Comparison of ENCODE assay signal across 21 cellular contexts in the genomic region with DNA sequence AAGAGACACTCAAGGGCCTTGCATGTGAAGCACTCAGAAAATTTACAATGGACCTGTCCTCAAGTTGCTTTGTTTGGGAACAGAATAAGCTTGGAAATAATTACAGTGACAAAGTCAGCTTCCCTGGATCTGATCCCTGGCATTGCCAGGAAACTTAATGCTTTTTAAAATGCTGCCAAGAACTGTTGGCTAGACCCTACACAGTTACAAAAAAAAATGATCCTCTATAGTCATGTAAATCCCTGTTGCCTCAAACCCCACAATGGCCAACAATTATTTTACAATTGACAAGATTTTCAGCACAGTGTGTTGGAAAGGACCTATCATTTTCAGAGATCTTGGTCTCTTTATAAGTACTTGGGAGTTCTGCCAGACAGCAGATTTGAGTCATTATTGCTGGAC.
A peak's percentile ranks its signal among the peaks of the same experiment; 100 is the strongest.
DNase-seq lines count a peak whose midpoint lies in the region; ATAC-seq and TF ChIP-seq lines count a peak whose summit lies in the region.
"Had no signal": no experiment of that assay in that cellular context is flagged by ENCODE, and none has a peak within 500 bp of the region (broad histone marks: within the 10 kb centered on the region; RNA-seq: fewer than 3 reads in every experiment).

No MANE protein-coding gene starts in this region.

- no peaks in the 10 kb centered on the region for H3K36me3 ChIP-seq in CD8-positive, alpha-beta T cell (ENCODE audit: insufficient read depth, low read length)
- H3K36me3 ChIP-seq: pancreas had no signal

- H3K9me3 ChIP-seq in CD8-positive, alpha-beta T cell (ENCODE audit: low read length) = no peaks in the 10 kb centered on the region
- H3K9me3 ChIP-seq: pancreas had no signal

- H3K4me3 ChIP-seq in fibroblast of pulmonary artery (replicated peaks; ENCODE audit: low read depth, low read length) = no peak overlapping the region
- no peak overlapping the region for H3K4me3 ChIP-seq in CD8-positive, alpha-beta T cell (ENCODE audit: low read depth, low read length)
- H3K4me3 ChIP-seq: pancreas had no signal

- H3K27me3 Mint-ChIP-seq in CD8-positive, alpha-beta T cell (ENCODE audit: low read depth) = no peaks in the 10 kb centered on the region
- H3K27me3 Mint-ChIP-seq: activated CD4-positive, alpha-beta memory T cell treated with anti-CD3 and anti-CD28 coated beads, Interleukin-2, amount 10 ng/mL, durations not matched to agents 7 days and 5 days; central memory CD8-positive, alpha-beta T cell; stimulated activated naive CD8-positive, alpha-beta T cell treated with anti-CD3 and anti-CD28 coated beads, Interleukin-15, Interleukin-2, amounts not matched to agents 100 ng/mL and 50 ng/mL, for 24 hours had no signal

- CTCF ChIA-PET in CD8-positive, alpha-beta T cell (lab: Charles Lee) = no interaction called here

- H3K27me3 ChIP-seq in CD8-positive, alpha-beta T cell (ENCODE audit: insufficient read depth, low read length) = no peaks in the 10 kb centered on the region
- H3K27me3 ChIP-seq: pancreas had no signal

- H3K9me3 Mint-ChIP-seq in CD8-positive, alpha-beta T cell = no peaks in the 10 kb centered on the region
- H3K9me3 Mint-ChIP-seq: activated CD4-positive, alpha-beta memory T cell treated with anti-CD3 and anti-CD28 coated beads, Interleukin-2, amount 10 ng/mL, durations not matched to agents 7 days and 5 days; activated naive CD8-positive, alpha-beta T cell treated with anti-CD3 and anti-CD28 coated beads, Interleukin-2, amount 10 ng/mL, durations not matched to agents 7 days and 5 days; activated T-cell treated with anti-CD3 and anti-CD28 coated beads, Interleukin-2, amount 50 U/mL, for 72 hours; stimulated activated naive CD8-positive, alpha-beta T cell treated with anti-CD3 and anti-CD28 coated beads, Interleukin-15, Interleukin-2, amounts not matched to agents 100 ng/mL and 50 ng/mL, for 24 hours had no signal

- no peak overlapping the region for H3K4me3 Mint-ChIP-seq in CD8-positive, alpha-beta T cell
- H3K4me3 Mint-ChIP-seq: activated CD4-positive, alpha-beta memory T cell treated with anti-CD3 and anti-CD28 coated beads, Interleukin-2, amount 10 ng/mL, durations not matched to agents 7 days and 5 days; activated naive CD8-positive, alpha-beta T cell treated with anti-CD3 and anti-CD28 coated beads, Interleukin-2, amount 10 ng/mL, durations not matched to agents 7 days and 5 days; activated T-cell treated with anti-CD3 and anti-CD28 coated beads, Interleukin-2, amount 50 U/mL, for 72 hours; central memory CD8-positive, alpha-beta T cell; stimulated activated naive CD8-positive, alpha-beta T cell treated with anti-CD3 and anti-CD28 coated beads, Interleukin-15, Interleukin-2, amounts not matched to agents 100 ng/mL and 50 ng/mL, for 24 hours had no signal

- POLR2A ChIA-PET in CD8-positive, alpha-beta T cell (lab: Charles Lee) = no interaction called here

- H3K27ac ChIP-seq in CD8-positive, alpha-beta T cell (ENCODE audit: low read depth, low read length) = no peak overlapping the region
- H3K27ac ChIP-seq: C4-2B, pancreas, RWPE1 had no signal

- no peaks in the 10 kb centered on the region for H3K4me1 Mint-ChIP-seq in CD8-positive, alpha-beta T cell (ENCODE audit: low read depth)
- H3K4me1 Mint-ChIP-seq: central memory CD8-positive, alpha-beta T cell had no signal

- H3K27ac Mint-ChIP-seq in CD8-positive, alpha-beta T cell = no peak overlapping the region
- H3K27ac Mint-ChIP-seq: activated CD4-positive, alpha-beta memory T cell treated with anti-CD3 and anti-CD28 coated beads, Interleukin-2, amount 10 ng/mL, durations not matched to agents 7 days and 5 days; activated naive CD8-positive, alpha-beta T cell treated with anti-CD3 and anti-CD28 coated beads, Interleukin-2, amount 10 ng/mL, durations not matched to agents 7 days and 5 days; activated T-cell treated with anti-CD3 and anti-CD28 coated beads, Interleukin-2, amount 50 U/mL, for 72 hours; stimulated activated naive CD8-positive, alpha-beta T cell treated with anti-CD3 and anti-CD28 coated beads, Interleukin-15, Interleukin-2, amounts not matched to agents 100 ng/mL and 50 ng/mL, for 24 hours had no signal

- DNase-seq in DMS79 treated with DMSO at 0.1 percent for 48 hours (lab: John Stamatoyannopoulos, UW) (peak; percentile 18), DMS79 (lab: John Stamatoyannopoulos, UW) (no peak), NCI-H226 (peak; percentile 3), fibroblast of pulmonary artery (ENCODE audit: low read depth) (peak; percentile 14), stromal cell of bone marrow (ENCODE audit: low read depth) (peak; percentile 70), middle frontal gyrus (ENCODE audit: extremely low spot score, low spot score) (no peak), EL (no peak)
- no peak for DNase-seq in CD8-positive, alpha-beta T cell
- DNase-seq: 8988T; activated CD4-positive, alpha-beta memory T cell treated with anti-CD3 and anti-CD28 coated beads, Interleukin-2, amount 10 ng/mL, durations not matched to agents 7 days and 5 days; activated naive CD8-positive, alpha-beta T cell treated with anti-CD3 and anti-CD28 coated beads, Interleukin-2, amount 10 ng/mL, durations not matched to agents 7 days and 5 days; activated T-cell treated with anti-CD3 and anti-CD28 coated beads, Interleukin-2, amount 50 U/mL, for 72 hours; KG1; left ventricle myocardium superior; NCI-H1417 treated with DMSO at 0.1 percent for 48 hours; pancreas; SW 1271 had no signal

- no peaks in the 10 kb centered on the region for H3K36me3 Mint-ChIP-seq in CD8-positive, alpha-beta T cell
- H3K36me3 Mint-ChIP-seq: activated naive CD8-positive, alpha-beta T cell treated with anti-CD3 and anti-CD28 coated beads, Interleukin-2, amount 10 ng/mL, durations not matched to agents 7 days and 5 days had no signal

- intact Hi-C loops in CD8-positive, alpha-beta T cell (cut with DNase I, micrococcal nuclease) = no loop called here

- no peak for TF ChIP-seq CTCF in fibroblast of pulmonary artery (IDR thresholded peaks at IDR 0.05; ENCODE audit: low read length, missing control alignments)
- no peak for TF ChIP-seq CTCF in CD8-positive, alpha-beta T cell (IDR thresholded peaks at IDR 0.05)

- no peak for ATAC-seq in CD8-positive, alpha-beta T cell
- ATAC-seq: activated T-cell treated with anti-CD3 and anti-CD28 coated beads, Interleukin-2, amount 50 U/mL, for 72 hours; left ventricle myocardium superior; pancreas had no signal

- H3K4me1 ChIP-seq in CD8-positive, alpha-beta T cell (ENCODE audit: insufficient read depth, low read length) = no peaks in the 10 kb centered on the region
- H3K4me1 ChIP-seq: pancreas had no signal

Comparison
In these comparisons a context has a peak if more than half of its experiments do, and no peak if none do; other contexts are left out.
1. DNase-seq: peak in DMS79 treated with DMSO at 0.1 percent for 48 hours (single experiment), NCI-H226 (single experiment), fibroblast of pulmonary artery (single experiment) and stromal cell of bone marrow (single experiment); none in DMS79 (single experiment), CD8-positive, alpha-beta T cell (0 of 7), middle frontal gyrus (single experiment) and EL (single experiment).